ENCODE assay signal across 1 cellular context in the genomic region with DNA sequence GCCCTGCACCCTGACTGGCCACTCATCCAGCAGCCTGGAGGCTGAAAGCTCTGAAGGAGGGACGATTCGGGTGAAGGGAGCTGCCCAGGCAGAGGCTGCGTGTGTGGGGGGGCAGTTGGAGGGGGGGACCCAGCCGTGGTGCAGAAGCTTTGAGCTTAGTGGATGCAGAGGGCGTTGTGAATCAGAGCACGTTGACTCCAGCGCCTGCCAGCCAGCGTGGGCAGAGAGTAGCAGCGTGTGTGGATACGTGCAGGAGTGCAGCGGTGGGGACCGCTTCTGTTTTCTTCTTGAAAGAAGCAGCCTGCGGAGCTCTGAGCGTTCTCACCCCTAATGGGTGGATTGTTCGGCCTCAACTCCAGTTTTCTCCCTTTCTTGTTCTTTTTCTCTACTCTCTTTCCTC.
TF ChIP-seq lines count a peak whose summit lies in the region.

No MANE protein-coding gene starts in this region.

TF ChIP-seq in A549, 52 proteins besides CTCF, POLR2A, EP300 and RAD21 (continued from another document):
- TF ChIP-seq, protein P1, sequence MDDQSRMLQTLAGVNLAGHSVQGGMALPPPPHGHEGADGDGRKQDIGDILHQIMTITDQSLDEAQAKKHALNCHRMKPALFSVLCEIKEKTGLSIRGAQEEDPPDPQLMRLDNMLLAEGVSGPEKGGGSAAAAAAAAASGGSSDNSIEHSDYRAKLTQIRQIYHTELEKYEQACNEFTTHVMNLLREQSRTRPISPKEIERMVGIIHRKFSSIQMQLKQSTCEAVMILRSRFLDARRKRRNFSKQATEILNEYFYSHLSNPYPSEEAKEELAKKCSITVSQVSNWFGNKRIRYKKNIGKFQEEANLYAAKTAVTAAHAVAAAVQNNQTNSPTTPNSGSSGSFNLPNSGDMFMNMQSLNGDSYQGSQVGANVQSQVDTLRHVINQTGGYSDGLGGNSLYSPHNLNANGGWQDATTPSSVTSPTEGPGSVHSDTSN (IDR thresholded peaks at IDR 0.05): no peak
- TF ChIP-seq HOXB13 (CRISPR knock-in tag; IDR thresholded peaks at IDR 0.05; ENCODE audit: low read depth): no peak
- TF ChIP-seq CBX2 (IDR thresholded peaks at IDR 0.05; ENCODE audit: borderline replicate concordance, low read depth): no peak
